18 cellular contexts compared by ENCODE assay signal in the genomic region with DNA sequence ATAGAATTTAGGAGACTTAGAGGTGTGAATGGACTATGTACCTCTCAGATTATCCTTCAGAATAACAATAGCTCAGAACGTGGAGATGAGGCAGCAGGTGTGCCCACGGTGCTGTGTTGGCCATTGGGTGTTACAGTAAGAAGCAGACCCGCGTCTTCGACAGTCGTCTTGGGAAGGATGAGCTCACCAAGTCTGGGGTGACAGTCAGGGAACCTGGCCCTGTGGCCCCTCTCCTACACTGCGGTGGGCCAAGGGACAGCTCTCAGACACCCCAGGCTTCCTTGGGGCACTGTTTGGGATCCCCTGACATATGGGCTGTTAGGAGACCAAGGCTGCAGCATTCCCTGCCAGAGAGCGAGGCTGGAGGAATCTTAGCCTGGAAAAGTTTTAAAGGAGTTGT.
DNase-seq lines count a peak whose midpoint lies in the region; ATAC-seq and TF ChIP-seq lines count a peak whose summit lies in the region.
"Had no signal": no experiment of that assay in that cellular context is flagged by ENCODE, and none has a peak within 500 bp of the region (broad histone marks: within the 10 kb centered on the region; RNA-seq: fewer than 3 reads in every experiment).

No MANE protein-coding gene starts in this region.

- 96% methylated on average over 8 of the region's 8 CpGs for WGBS in SK-N-SH (ENCODE audit: low lambda C conversion rate)

- TF ChIP-seq RAD21 in SK-N-SH (IDR thresholded peaks at IDR 0.05; ENCODE audit: low read length) = no peak

- H3K4me3 Mint-ChIP-seq in nephron progenitor cell = no peak overlapping the region
- H3K4me3 Mint-ChIP-seq in activated naive CD4-positive, alpha-beta T cell treated with anti-CD3 and anti-CD28 coated beads for 36 hours = no peak overlapping the region
- H3K4me3 Mint-ChIP-seq: CD4-positive, alpha-beta T cell; HFFc6 had no signal

- ATAC-seq in SK-N-SH treated with all-trans-retinoic acid at 6 μM for 48 hours = no peak
- ATAC-seq: A549, HCT116, HepG2 had no signal

- intact Hi-C loops in activated naive CD4-positive, alpha-beta T cell treated with anti-CD3 and anti-CD28 coated beads for 36 hours (cut with micrococcal nuclease) = no loop called here

- peaks cover 30% of the 10 kb centered on the region for H3K36me3 Mint-ChIP-seq in nephron progenitor cell (ENCODE audit: low read depth)
- peaks cover 4% of the 10 kb centered on the region for H3K36me3 Mint-ChIP-seq in activated naive CD4-positive, alpha-beta T cell treated with anti-CD3 and anti-CD28 coated beads for 36 hours (ENCODE audit: low read depth)

- no peaks in the 10 kb centered on the region for H3K27me3 Mint-ChIP-seq in nephron progenitor cell (ENCODE audit: low read depth, poor library complexity)
- H3K27me3 Mint-ChIP-seq in activated naive CD4-positive, alpha-beta T cell treated with anti-CD3 and anti-CD28 coated beads for 36 hours (ENCODE audit: low read depth) = no peaks in the 10 kb centered on the region
- H3K27me3 Mint-ChIP-seq: CD4-positive, alpha-beta T cell had no signal

- no peak for TF ChIP-seq CTCF in SK-N-SH (IDR thresholded peaks at IDR 0.05)
- no peak for TF ChIP-seq CTCF in Loucy (conservative IDR thresholded peaks at IDR 0.05; ENCODE audit: low read length)
- no peak for TF ChIP-seq CTCF in nephron progenitor cell (IDR thresholded peaks at IDR 0.05)
- TF ChIP-seq CTCF in osteoblast (IDR thresholded peaks at IDR 0.05; ENCODE audit: extremely low read depth, low read depth, low read length) = no peak

- H3K9me2 ChIP-seq in SK-N-SH = no peaks in the 10 kb centered on the region
- no peaks in the 10 kb centered on the region for H3K9me2 ChIP-seq in Loucy (replicated peaks; ENCODE audit: low read depth, low read length)

- H3K36me3 ChIP-seq in SK-N-SH (replicated peaks in 1 of 2; ENCODE audit: control insufficient read depth in 1 of 2, insufficient read depth in 2 of 2, low read length in 1 of 2) (peaks cover 0 to 23% of the 10 kb centered on the region in 2 experiments), Loucy (ENCODE audit: insufficient read depth, low read length) (no peaks in the 10 kb centered on the region), osteoblast (ENCODE audit: insufficient read depth, low read length) (peaks cover 4% of the 10 kb centered on the region)

- H4K20me1 ChIP-seq in SK-N-SH (ENCODE audit: insufficient read depth) = no peaks in the 10 kb centered on the region
- H4K20me1 ChIP-seq in Loucy (ENCODE audit: insufficient read depth, low read length, poor library complexity, severe bottlenecking) = no peaks in the 10 kb centered on the region
- no peaks in the 10 kb centered on the region for H4K20me1 ChIP-seq in osteoblast (ENCODE audit: insufficient read depth, low read length)

- no peaks in the 10 kb centered on the region for H3K9me3 Mint-ChIP-seq in nephron progenitor cell
- H3K9me3 Mint-ChIP-seq in activated naive CD4-positive, alpha-beta T cell treated with anti-CD3 and anti-CD28 coated beads for 36 hours = no peaks in the 10 kb centered on the region
- H3K9me3 Mint-ChIP-seq: CD4-positive, alpha-beta T cell; HFFc6 had no signal

- peaks cover 18% of the 10 kb centered on the region for H3K4me1 Mint-ChIP-seq in nephron progenitor cell
- H3K4me1 Mint-ChIP-seq in activated naive CD4-positive, alpha-beta T cell treated with anti-CD3 and anti-CD28 coated beads for 36 hours (ENCODE audit: low read depth) = no peaks in the 10 kb centered on the region

- no peak overlapping the region for H2AFZ ChIP-seq in SK-N-SH (ENCODE audit: low read depth)
- no peak overlapping the region for H2AFZ ChIP-seq in Loucy (ENCODE audit: low read length)
- no peak overlapping the region for H2AFZ ChIP-seq in osteoblast (ENCODE audit: low read length)
- H2AFZ ChIP-seq: GM23248 had no signal

- H3K4me2 ChIP-seq in SK-N-SH (no peak overlapping the region), Loucy (ENCODE audit: low read depth, low read length, poor library complexity, severe bottlenecking) (peak overlapping the region; percentile 25), osteoblast (ENCODE audit: insufficient read depth, low read length) (no peak overlapping the region)
- H3K4me2 ChIP-seq: A549 had no signal

- no peak for TF ChIP-seq EP300 in SK-N-SH (IDR thresholded peaks at IDR 0.05; ENCODE audit: borderline replicate concordance in 1 of 2, low read depth in 1 of 2, low read length in 1 of 2)

- H3K79me2 ChIP-seq in SK-N-SH (ENCODE audit: insufficient read depth) = no peaks in the 10 kb centered on the region
- no peaks in the 10 kb centered on the region for H3K79me2 ChIP-seq in Loucy (ENCODE audit: insufficient read depth, low read length)
- H3K79me2 ChIP-seq in osteoblast (ENCODE audit: insufficient read depth, low read length) = no peaks in the 10 kb centered on the region

- peak overlapping the region; percentile 64 for H3K27ac Mint-ChIP-seq in nephron progenitor cell
- H3K27ac Mint-ChIP-seq in activated naive CD4-positive, alpha-beta T cell treated with anti-CD3 and anti-CD28 coated beads for 36 hours = no peak overlapping the region
- H3K27ac Mint-ChIP-seq: CD4-positive, alpha-beta T cell; HFFc6 had no signal

- POLR2A ChIA-PET in SK-N-SH (lab: Yijun Ruan, JAX) = no interaction called here

- H3K27ac ChIP-seq in SK-N-SH (ENCODE audit: low read depth in 2 of 2, low read length in 1 of 2) (no peak overlapping the region), osteoblast (ENCODE audit: low read depth, low read length) (no peak overlapping the region)
- H3K27ac ChIP-seq: 22Rv1, A549, C4-2B, GM23248 had no signal

- H3K4me1 ChIP-seq in SK-N-SH (ENCODE audit: control insufficient read depth in 1 of 2, insufficient read depth in 2 of 2, low read depth in 1 of 2, low read length in 1 of 2) (peaks cover 0 to 7% of the 10 kb centered on the region in 2 experiments; a peak in 1 of 4 replicates), Loucy (ENCODE audit: insufficient read depth, low read length, poor library complexity, severe bottlenecking) (peaks cover 3% of the 10 kb centered on the region), osteoblast (ENCODE audit: insufficient read depth, low read length) (no peaks in the 10 kb centered on the region)
- H3K4me1 ChIP-seq: A549, Caco-2 had no signal

- H3K4me3 ChIP-seq in SK-N-SH (ENCODE audit: low read depth in 2 of 2, low read length in 1 of 2) = no peak overlapping the region
- H3K4me3 ChIP-seq in Loucy (ENCODE audit: low read length, poor library complexity, severe bottlenecking) = no peak overlapping the region
- no peak overlapping the region for H3K4me3 ChIP-seq in osteoblast (ENCODE audit: insufficient read depth, low read length)
- H3K4me3 ChIP-seq: A549, GM23248 had no signal

- H3K9ac ChIP-seq in SK-N-SH (no peak overlapping the region), Loucy (ENCODE audit: low read depth, low read length, poor library complexity, severe bottlenecking) (no peak overlapping the region)
- H3K9ac ChIP-seq: GM23248 had no signal

- CTCF ChIA-PET in SK-N-SH (lab: Yijun Ruan, JAX) = interaction anchor here (1.2 kb wide), 1 partner anchor 12 kb away, joined by 6 read pairs; no protein-coding TSS in a partner anchor
- CTCF ChIA-PET in activated naive CD4-positive, alpha-beta T cell treated with anti-CD3 and anti-CD28 coated beads for 36 hours (lab: Charles Lee) = interaction anchor here (1.5 kb wide), 1 partner anchor 11 kb away, joined by 3 read pairs; no protein-coding TSS in a partner anchor

- no peaks in the 10 kb centered on the region for H3F3A ChIP-seq in SK-N-SH (replicated peaks; ENCODE audit: insufficient read depth)
- H3F3A ChIP-seq in Loucy (ENCODE audit: low read depth) = no peaks in the 10 kb centered on the region

- DNase-seq in SK-N-SH (peak; percentile 26), nephron progenitor cell (no peak), osteoblast (ENCODE audit: insufficient read length, low spot score, missing footprints) (peak; percentile 31), SIG-M5 treated with dmso at 0.1 percent for 504 hours (lab: John Stamatoyannopoulos, UW; ENCODE audit: unreplicated experiment) (no peak), NCI-H69 (lab: John Stamatoyannopoulos, UW) (no peak)
- no peak for DNase-seq in activated naive CD4-positive, alpha-beta T cell treated with anti-CD3 and anti-CD28 coated beads for 36 hours
- DNase-seq: AML-193; Caco-2; CD4-positive, alpha-beta T cell; GM23248; HFFc6 had no signal

- H3K27me3 ChIP-seq in SK-N-SH (ENCODE audit: insufficient read depth) (no peaks in the 10 kb centered on the region), Loucy (ENCODE audit: insufficient read depth, low read length, poor library complexity, severe bottlenecking) (no peaks in the 10 kb centered on the region), osteoblast (ENCODE audit: insufficient read depth, low read length) (no peaks in the 10 kb centered on the region)

- H3K9me3 ChIP-seq in SK-N-SH (no peaks in the 10 kb centered on the region), Loucy (ENCODE audit: insufficient read depth, low read depth, low read length) (no peaks in the 10 kb centered on the region), osteoblast (ENCODE audit: low read depth, low read length) (no peaks in the 10 kb centered on the region)
- H3K9me3 ChIP-seq: A549, Caco-2 had no signal

TF ChIP-seq in SK-N-SH, 30 proteins besides CTCF, POLR2A, EP300 and RAD21 (continues in another document):
- TF ChIP-seq IRF3 (IDR thresholded peaks at IDR 0.05; ENCODE audit: low read depth, low read length) (no peak), POLR2AphosphoS5 (IDR thresholded peaks at IDR 0.05; ENCODE audit: low read depth, low read length) (no peak), TAF1 (IDR thresholded peaks at IDR 0.05; ENCODE audit: borderline replicate concordance, low read depth, low read length) (no peak)

Comparison
In these comparisons a context has a peak if more than half of its experiments do, and no peak if none do; other contexts are left out.
1. DNase-seq: peak in SK-N-SH (single experiment) and osteoblast (single experiment); none in nephron progenitor cell (single experiment), activated naive CD4-positive, alpha-beta T cell treated with anti-CD3 and anti-CD28 coated beads for 36 hours (single experiment), SIG-M5 treated with dmso at 0.1 percent for 504 hours (single experiment) and NCI-H69 (single experiment).